2 cellular contexts compared by ENCODE assay signal in genomic region chr1:211382714-211383480, GRCh38.
TF ChIP-seq lines count a peak whose summit lies in the region.

No MANE protein-coding gene starts in this region.

TF ChIP-seq in A549, 52 proteins besides CTCF, POLR2A, EP300 and RAD21 (continued from another document):
- TF ChIP-seq ATOH8 (CRISPR knock-in tag; IDR thresholded peaks at IDR 0.05; ENCODE audit: low read depth) (no peak), HOXB13 (CRISPR knock-in tag; IDR thresholded peaks at IDR 0.05; ENCODE audit: low read depth) (peak; percentile 47; the same call in 1 of the 2 replicates), ZC3H11A (IDR thresholded peaks at IDR 0.05) (no peak), PHF8 (IDR thresholded peaks at IDR 0.05; ENCODE audit: borderline replicate concordance, low read depth) (peak; percentile 86), MAFK (IDR thresholded peaks at IDR 0.05; ENCODE audit: partially characterized antibody) (no peak), CHD4 (IDR thresholded peaks at IDR 0.05; ENCODE audit: borderline replicate concordance) (no peak), CEBPB (IDR thresholded peaks at IDR 0.05) (peak in 1 of 2 experiments; percentile 6; a peak in 1 of 4 replicates), MAX (IDR thresholded peaks at IDR 0.05) (peak; percentile 91), E2F6 (IDR thresholded peaks at IDR 0.05; ENCODE audit: borderline replicate concordance, low read depth) (peak; percentile 87), FOSB (CRISPR knock-in tag; IDR thresholded peaks at IDR 0.05) (0 out of 2 replicates have a peak, but pooled peaks have one; percentile 26), JUN (IDR thresholded peaks at IDR 0.05) (peak; percentile 82 to 94), BCL3 (IDR thresholded peaks at IDR 0.05) (peak; percentile 68; the same call in 1 of the 3 replicates), ZFP36 (IDR thresholded peaks at IDR 0.05; ENCODE audit: borderline replicate concordance, partially characterized antibody) (no peak), MAZ (IDR thresholded peaks at IDR 0.05; ENCODE audit: borderline replicate concordance, low read depth, low read length) (no peak; the same call in 1 of the 2 replicates), USF2 (IDR thresholded peaks at IDR 0.05) (no peak), HOXB5 (CRISPR knock-in tag; IDR thresholded peaks at IDR 0.05) (peak; percentile 17; the same call in 1 of the 2 replicates), EHMT2 (IDR thresholded peaks at IDR 0.05; ENCODE audit: low read depth) (0 out of 2 replicates have a peak, but pooled peaks have one; percentile 33), HOXA7 (CRISPR knock-in tag; IDR thresholded peaks at IDR 0.05) (no peak), KDM5A (IDR thresholded peaks at IDR 0.05) (no peak; the same call in 1 of the 2 replicates), HDAC2 (IDR thresholded peaks at IDR 0.05) (no peak), HEYL (CRISPR knock-in tag; IDR thresholded peaks at IDR 0.05) (no peak)
TF ChIP-seq in A549: peak in this region for 10.

TF ChIP-seq in WTC11, 78 proteins besides CTCF, POLR2A, EP300 and RAD21 (continued from another document and continues in another):
- TF ChIP-seq PREB (CRISPR knock-in tag; IDR thresholded peaks at IDR 0.05; ENCODE audit: borderline replicate concordance) (no peak), SOX15 (CRISPR knock-in tag; IDR thresholded peaks at IDR 0.05) (no peak), CREM (CRISPR knock-in tag; IDR thresholded peaks at IDR 0.05) (peak; percentile 79; the same call in 1 of the 2 replicates), IRF2 (CRISPR knock-in tag; IDR thresholded peaks at IDR 0.05; ENCODE audit: borderline replicate concordance, low read depth) (no peak), HMGXB4 (CRISPR knock-in tag; IDR thresholded peaks at IDR 0.05) (no peak), GTF2I (CRISPR knock-in tag; conservative IDR thresholded peaks at IDR 0.05) (no peak), TCF7 (CRISPR knock-in tag; IDR thresholded peaks at IDR 0.05; ENCODE audit: low read depth) (no peak), JAZF1 (CRISPR knock-in tag; IDR thresholded peaks at IDR 0.05) (no peak), CBFB (CRISPR knock-in tag; IDR thresholded peaks at IDR 0.05; ENCODE audit: low read depth) (no peak), ZNF512 (CRISPR knock-in tag; IDR thresholded peaks at IDR 0.05; ENCODE audit: borderline replicate concordance) (no peak), ESRRA (CRISPR knock-in tag; IDR thresholded peaks at IDR 0.05; ENCODE audit: borderline replicate concordance) (no peak), ATF2 (CRISPR knock-in tag; IDR thresholded peaks at IDR 0.05; ENCODE audit: borderline replicate concordance, low read depth) (no peak), NFE2L1 (CRISPR knock-in tag; IDR thresholded peaks at IDR 0.05) (no peak), PRRX2 (CRISPR knock-in tag; IDR thresholded peaks at IDR 0.05) (peak; percentile 6; the same call in 1 of the 2 replicates), ZNF138 (CRISPR knock-in tag; conservative IDR thresholded peaks at IDR 0.05) (no peak), ZNF416 (CRISPR knock-in tag; IDR thresholded peaks at IDR 0.05) (0 out of 2 replicates have a peak, but pooled peaks have one; percentile 16), SP1 (CRISPR knock-in tag; conservative IDR thresholded peaks at IDR 0.05) (peak; percentile 47; the same call in 1 of the 2 replicates), USF2 (CRISPR knock-in tag; IDR thresholded peaks at IDR 0.05) (no peak), SMAD3 (CRISPR knock-in tag; IDR thresholded peaks at IDR 0.05; ENCODE audit: borderline replicate concordance) (0 out of 2 replicates have a peak, but pooled peaks have one; percentile 11), MYBL2 (CRISPR knock-in tag; IDR thresholded peaks at IDR 0.05) (peak; percentile 68; the same call in 1 of the 2 replicates), ZNF396 (CRISPR knock-in tag; IDR thresholded peaks at IDR 0.05; ENCODE audit: borderline replicate concordance) (no peak), E2F5 (CRISPR knock-in tag; IDR thresholded peaks at IDR 0.05) (peak; percentile 60; the same call in 1 of the 2 replicates), OVOL2 (CRISPR knock-in tag; IDR thresholded peaks at IDR 0.05; ENCODE audit: borderline replicate concordance) (no peak), ZNF232 (CRISPR knock-in tag; IDR thresholded peaks at IDR 0.05) (peak; percentile 68), E2F1 (CRISPR knock-in tag; IDR thresholded peaks at IDR 0.05) (no peak), NR3C1 (CRISPR knock-in tag; conservative IDR thresholded peaks at IDR 0.05; ENCODE audit: low read depth) (no peak), NFATC4 (CRISPR knock-in tag; IDR thresholded peaks at IDR 0.05) (no peak), USF1 (CRISPR knock-in tag; IDR thresholded peaks at IDR 0.05) (no peak), ELF4 (CRISPR knock-in tag; IDR thresholded peaks at IDR 0.05; ENCODE audit: low read depth) (no peak), ZNF425 (CRISPR knock-in tag; conservative IDR thresholded peaks at IDR 0.05) (no peak), NR1H2 (CRISPR knock-in tag; IDR thresholded peaks at IDR 0.05) (no peak), MLX (CRISPR knock-in tag; IDR thresholded peaks at IDR 0.05) (no peak), STAT6 (CRISPR knock-in tag; conservative IDR thresholded peaks at IDR 0.05; ENCODE audit: low read depth) (no peak)
